Comparison of ENCODE assay signal across 27 cellular contexts in the genomic region with DNA sequence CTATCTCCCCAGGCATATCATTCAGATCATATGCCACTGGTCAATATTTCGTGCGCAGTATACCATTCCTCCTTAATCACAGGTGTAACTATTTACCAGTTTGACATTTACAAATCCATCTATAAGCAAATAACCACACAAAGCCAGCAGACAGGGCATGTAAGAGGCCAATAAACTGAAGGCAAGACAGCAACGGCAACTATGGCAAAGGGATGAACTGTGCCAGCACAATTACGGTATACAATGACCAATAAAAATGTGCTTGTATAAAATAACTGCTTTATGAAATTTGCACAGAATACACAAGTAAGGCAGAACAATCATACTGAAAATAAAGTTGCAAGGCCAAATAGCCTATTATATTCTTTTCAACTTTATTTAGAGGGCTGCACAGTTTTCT.
"Had no signal": no experiment of that assay in that cellular context is flagged by ENCODE, and none has a peak within 500 bp of the region (broad histone marks: within the 10 kb centered on the region; RNA-seq: fewer than 3 reads in every experiment).

No MANE protein-coding gene starts in this region.

- H3K27ac ChIP-seq: left ventricle myocardium inferior, pancreas, prostate gland, skin epidermis, tibial nerve, uterus had no signal

- DNase-seq: hypothalamus; immature natural killer cell; kidney; left ventricle myocardium inferior; mesendoderm; naive thymus-derived CD8-positive, alpha-beta T cell; nucleus accumbens; pancreas; posterior cingulate gyrus; retina; right cardiac atrium; stimulated activated CD4-positive, alpha-beta T cell treated with anti-CD3 and anti-CD28 coated beads, Interleukin-12 subunit alpha, Interleukin-12 subunit beta, amount 100 ng/mL, for 4 hours; stimulated activated CD4-positive, alpha-beta T cell treated with anti-CD3 and anti-CD28 coated beads, Interleukin-15, amount 100 ng/mL, for 24 hours; stimulated activated CD4-positive, alpha-beta T cell treated with anti-CD3 and anti-CD28 coated beads, Interleukin-2, amount 100 ng/mL, for 24 hours; stimulated activated CD4-positive, alpha-beta T cell treated with anti-CD3 and anti-CD28 coated beads, Interleukin-4, amount 100 ng/mL, for 1 hour; stimulated activated naive B cell treated with anti-CD40 and anti-IgM and Interleukin-4, amounts not matched to agents 10 μg/mL and 1 μg/mL and 100 μg/mL, for 72 hours; stimulated activated naive CD8-positive, alpha-beta T cell treated with anti-CD3 and anti-CD28 coated beads, Interleukin-15, Interleukin-2, amounts not matched to agents 100 U/mL and 50 U/mL, for 24 hours; uterus had no signal

- H3K27me3 ChIP-seq: pancreas, tibial nerve, uterus had no signal

- H3K4me1 Mint-ChIP-seq: immature natural killer cell; naive thymus-derived CD8-positive, alpha-beta T cell; nephron had no signal

- ATAC-seq: naive thymus-derived CD8-positive, alpha-beta T cell; pancreas; right cardiac atrium; sciatic nerve; stimulated activated naive B cell treated with anti-CD40 and anti-IgM and Interleukin-4, amounts not matched to agents 10 μg/mL and 1 μg/mL and 100 μg/mL, for 72 hours; stimulated activated naive CD8-positive, alpha-beta T cell treated with anti-CD3 and anti-CD28 coated beads, Interleukin-15, Interleukin-2, amounts not matched to agents 100 U/mL and 50 U/mL, for 24 hours had no signal

- H3K4me1 ChIP-seq: pancreas, tibial nerve, uterus had no signal

- H3K4me3 ChIP-seq: left ventricle myocardium inferior, lung, pancreas, prostate gland, skin epidermis, tibial nerve, uterus had no signal

- H3K36me3 ChIP-seq: left ventricle myocardium inferior, pancreas, prostate gland, tibial nerve, uterus had no signal

- H3K27ac Mint-ChIP-seq: immature natural killer cell; mesothelial cell of epicardium; naive thymus-derived CD8-positive, alpha-beta T cell; nephron; stimulated activated naive B cell treated with anti-CD40 and anti-IgM and Interleukin-4, amounts not matched to agents 10 μg/mL and 1 μg/mL and 100 μg/mL, for 72 hours had no signal

- H3K9me3 ChIP-seq: left ventricle myocardium inferior, pancreas, prostate gland, tibial nerve, uterus had no signal

- H3K4me3 Mint-ChIP-seq: immature natural killer cell; mesothelial cell of epicardium; naive thymus-derived CD8-positive, alpha-beta T cell; nephron; neural crest cell; stimulated activated naive B cell treated with anti-CD40 and anti-IgM and Interleukin-4, amounts not matched to agents 10 μg/mL and 1 μg/mL and 100 μg/mL, for 72 hours; type B pancreatic cell had no signal

- H3K27me3 Mint-ChIP-seq: type B pancreatic cell had no signal

- H3K36me3 Mint-ChIP-seq: immature natural killer cell; mesothelial cell of epicardium; naive thymus-derived CD8-positive, alpha-beta T cell had no signal
